ENCODE assay signal across 8 cellular contexts in the genomic region with DNA sequence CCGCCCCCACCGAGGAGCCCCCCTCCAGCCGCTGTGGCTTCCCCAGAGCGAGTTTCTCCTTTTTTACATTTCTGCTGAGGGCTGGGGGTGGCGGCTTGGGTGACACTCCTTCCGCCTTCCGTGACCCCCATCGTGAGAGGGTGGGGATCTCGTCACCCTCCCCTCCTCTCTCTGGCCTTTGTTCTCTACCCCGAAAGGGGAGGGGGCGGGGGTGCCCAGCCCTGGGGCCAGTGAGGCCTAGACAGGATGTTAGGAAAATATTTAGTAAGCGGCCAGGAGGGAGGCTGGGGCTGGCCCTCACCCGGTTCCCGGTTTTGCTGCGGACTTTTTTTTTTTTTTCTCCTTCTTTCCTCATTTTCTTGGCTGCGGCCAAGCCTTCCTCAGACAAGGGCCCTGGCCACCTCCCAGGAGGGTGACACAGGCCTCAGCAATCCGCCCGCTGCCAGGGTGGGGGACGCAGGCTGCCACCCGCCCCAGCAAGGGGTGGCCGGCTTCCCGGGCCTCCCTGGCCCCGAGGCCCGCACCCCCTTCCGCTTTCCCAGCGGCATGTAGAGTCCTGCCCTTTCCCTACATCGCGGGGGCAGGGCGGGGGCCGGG. TPM values are rescaled to one million over a fixed set of nuclear protein-coding genes. Genes with fewer than 3 reads are reported as not detected.
A peak's percentile ranks its signal among the peaks of the same experiment; 100 is the strongest.
DNase-seq lines count a peak whose midpoint lies in the region; FAIRE-seq and TF ChIP-seq lines count a peak whose summit lies in the region.

No MANE protein-coding gene starts in this region.

- in situ Hi-C loops in HAP-1 (cut with MboI; ENCODE audit: low sequenced_read_pairs): no loop called here

- peaks cover 12% of the 10 kb centered on the region for H4K20me1 ChIP-seq in keratinocyte (ENCODE audit: control insufficient read depth, extremely low read depth, insufficient read depth, low read length)

- FAIRE-seq in keratinocyte (lab: Jason Lieb, UNC): peak; percentile 48

- H3K4me3 ChIP-seq in HAP-1 (peak overlapping the region; percentile 83), cardiac fibroblast (replicated peaks in 1 of 2; ENCODE audit: low read depth in 2 of 2, low read length in 2 of 2) (peak overlapping the region; percentile 67 to 81), keratinocyte (ENCODE audit: control insufficient read depth in 2 of 3, extremely low read depth in 1 of 3, insufficient read depth in 2 of 3, low read depth in 1 of 3, low read length in 3 of 3) (peak overlapping the region; percentile 83 to 87 (median 85)), skeletal muscle tissue (ENCODE audit: low read length in 3 of 3) (peak overlapping the region in 2 of 3 donors; percentile 72 to 74)

- DNase-seq in HAP-1 (ENCODE audit: low spot score in 2 of 2) (no peak), cardiac fibroblast (ENCODE audit: low read depth in 2 of 2) (peak; percentile 98 to 99), keratinocyte (ENCODE audit: low read depth, low spot score) (no peak), NCI-H187 treated with DMSO at 0.1 percent for 48 hours (lab: John Stamatoyannopoulos, UW) (no peak), GM10248 (ENCODE audit: extremely low spot score) (no peak)

- no peak for TF ChIP-seq CTCF in 22Rv1 (IDR thresholded peaks at IDR 0.05)
- TF ChIP-seq CTCF in cardiac fibroblast (IDR thresholded peaks at IDR 0.05; ENCODE audit: low read depth, low read length): no peak
- no peak for TF ChIP-seq CTCF in keratinocyte (optimal IDR thresholded peaks at IDR 0.05 in 1 of 3, IDR thresholded peaks at IDR 0.05 in 1 of 3, conservative IDR thresholded peaks at IDR 0.05 in 1 of 3; ENCODE audit: extremely low read depth in 1 of 3, insufficient read depth in 2 of 3, low read length in 3 of 3)
- TF ChIP-seq CTCF in GM10248 (IDR thresholded peaks at IDR 0.05; ENCODE audit: control extremely low read depth, extremely low read depth, low read depth, missing control alignments): no peak

- no peak overlapping the region for H2AFZ ChIP-seq in keratinocyte (ENCODE audit: control insufficient read depth, low read length)

- 0 out of 2 replicates have a peak, but pooled peaks cover 4% of the 10 kb centered on the region for H3K4me1 ChIP-seq in HAP-1
- peaks cover 11% of the 10 kb centered on the region for H3K4me1 ChIP-seq in keratinocyte (ENCODE audit: control insufficient read depth, extremely low read depth, insufficient read depth, low read length)
- peaks cover 38 to 59% (median 54%) of the 10 kb centered on the region in 3 donors for H3K4me1 ChIP-seq in skeletal muscle tissue (ENCODE audit: control insufficient read depth in 3 of 3, insufficient read depth in 3 of 3, low read length in 3 of 3)

- H3K27ac Mint-ChIP-seq in T-helper 1 cell treated with Interleukin-12 subunit alpha and Interleukin-12 subunit beta and Interleukin-4 antibody, amounts not matched to agents 30 μg/mL and 1 μg/mL, for 36 hours: peak overlapping the region; percentile 79

- H3K36me3 Mint-ChIP-seq in T-helper 1 cell treated with Interleukin-12 subunit alpha and Interleukin-12 subunit beta and Interleukin-4 antibody, amounts not matched to agents 30 μg/mL and 1 μg/mL, for 36 hours (ENCODE audit: low read depth): peaks cover 26% of the 10 kb centered on the region

- H3K9me3 Mint-ChIP-seq in T-helper 1 cell treated with Interleukin-12 subunit alpha and Interleukin-12 subunit beta and Interleukin-4 antibody, amounts not matched to agents 30 μg/mL and 1 μg/mL, for 36 hours: no peaks in the 10 kb centered on the region

- H3K27me3 ChIP-seq in HAP-1 (ENCODE audit: low read depth): no peaks in the 10 kb centered on the region
- no peaks in the 10 kb centered on the region for H3K27me3 ChIP-seq in keratinocyte (ENCODE audit: control insufficient read depth, extremely low read depth, insufficient read depth, low read length)
- H3K27me3 ChIP-seq in skeletal muscle tissue (ENCODE audit: control insufficient read depth in 3 of 3, insufficient read depth in 3 of 3, low read length in 3 of 3): no peaks in the 10 kb centered on the region

- POLR2A ChIA-PET in GM10248 (lab: Yijun Ruan, JAX): interaction anchor here (0.7 to 2.7 kb wide), 3 partner anchors 13 to 22 kb away, joined by 3 to 18 read pairs (median 4); a partner anchor contains a TSS

- H3K9me1 ChIP-seq in keratinocyte (ENCODE audit: control insufficient read depth, extremely low read depth, insufficient read depth, low read length): no peaks in the 10 kb centered on the region

- H3K27ac ChIP-seq in 22Rv1: peak overlapping the region; percentile 99
- H3K27ac ChIP-seq in keratinocyte (ENCODE audit: control insufficient read depth, insufficient read depth, low read length): peak overlapping the region; percentile 69
- H3K27ac ChIP-seq in skeletal muscle tissue (ENCODE audit: low read depth, low read length): peak overlapping the region; percentile 100

- peak overlapping the region; percentile 97 for H3K4me3 Mint-ChIP-seq in T-helper 1 cell treated with Interleukin-12 subunit alpha and Interleukin-12 subunit beta and Interleukin-4 antibody, amounts not matched to agents 30 μg/mL and 1 μg/mL, for 36 hours

- peaks cover 12% of the 10 kb centered on the region for H3K4me1 Mint-ChIP-seq in T-helper 1 cell treated with Interleukin-12 subunit alpha and Interleukin-12 subunit beta and Interleukin-4 antibody, amounts not matched to agents 30 μg/mL and 1 μg/mL, for 36 hours (ENCODE audit: low read depth)

- H3K79me2 ChIP-seq in keratinocyte (ENCODE audit: control insufficient read depth, insufficient read depth, low read length): peaks cover 55% of the 10 kb centered on the region

- dilution Hi-C loops in keratinocyte (cut with MboI; ENCODE audit: extremely low pct_ligation_motif_present, low sequenced_read_pairs): no loop called here

- H3K36me3 ChIP-seq in HAP-1 (replicated peaks) (peaks cover 51% of the 10 kb centered on the region), keratinocyte (ENCODE audit: control insufficient read depth in 2 of 2, extremely low read depth in 1 of 2, insufficient read depth in 2 of 2, low read length in 2 of 2) (peaks cover 23 to 37% of the 10 kb centered on the region in 2 experiments), skeletal muscle tissue (ENCODE audit: control insufficient read depth in 3 of 3, insufficient read depth in 3 of 3, low read length in 3 of 3) (peaks cover 27 to 39% (median 32%) of the 10 kb centered on the region in 3 donors)

- H3K9me3 ChIP-seq in HAP-1: no peaks in the 10 kb centered on the region
- H3K9me3 ChIP-seq in keratinocyte (ENCODE audit: control insufficient read depth, low read depth, low read length): no peaks in the 10 kb centered on the region
- H3K9me3 ChIP-seq in skeletal muscle tissue (ENCODE audit: control insufficient read depth in 3 of 3, low read length in 3 of 3): no peaks in the 10 kb centered on the region

- no peaks in the 10 kb centered on the region for H3K27me3 Mint-ChIP-seq in T-helper 1 cell treated with Interleukin-12 subunit alpha and Interleukin-12 subunit beta and Interleukin-4 antibody, amounts not matched to agents 30 μg/mL and 1 μg/mL, for 36 hours (ENCODE audit: low read depth)

- H3K4me2 ChIP-seq in keratinocyte (ENCODE audit: control insufficient read depth, extremely low read depth, insufficient read depth, low read depth, low read length): peak overlapping the region; percentile 81

- CTCF ChIA-PET in GM10248 (lab: Yijun Ruan, JAX): interaction anchor here (1.0 to 18.0 kb wide), 4 partner anchors 10 to 17 kb away, joined by 3 to 491 read pairs (median 18); a partner anchor contains a TSS

- H3K9ac ChIP-seq in keratinocyte (ENCODE audit: control insufficient read depth, extremely low read depth, insufficient read depth, low read length): peak overlapping the region; percentile 83
- H3K9ac ChIP-seq in skeletal muscle tissue (ENCODE audit: low read depth in 1 of 3, low read length in 3 of 3): peak overlapping the region in 2 of 3 donors; percentile 69 to 71

RNA-seq across cellular contexts. Expression of a gene that starts 3.9 kb away (rescaled TPM):
- polyA plus RNA-seq in keratinocyte: 4.7 to 14.1 TPM (median 6.8 TPM) in 3 replicates
- 9.3 TPM for polyA plus RNA-seq in keratinocyte (2011; ENCODE audit: low read depth)
- 3.8 and 6.9 TPM in 2 replicates for polyA plus RNA-seq in keratinocyte (2011; cell fraction: cytosol; rRNA removed)
- 23.5 and 31.4 TPM in 2 replicates for polyA plus RNA-seq in keratinocyte (2011; cell fraction: nucleus; rRNA removed)
- 23.0 and 30.3 TPM in 2 replicates for polyA plus RNA-seq in keratinocyte (2012; ENCODE audit: low replicate concordance)
- 5.9 to 26.1 TPM (median 6.6 TPM) in 3 replicates for polyA minus RNA-seq in keratinocyte
- polyA minus RNA-seq in keratinocyte (2011; cell fraction: cytosol; rRNA and poly(A)+ RNA removed): 44.9 TPM
- 31.4 and 35.8 TPM in 2 replicates for polyA minus RNA-seq in keratinocyte (2011; cell fraction: nucleus; rRNA and poly(A)+ RNA removed)
- total RNA-seq in skeletal muscle tissue: 5.2 TPM

RNA-seq across cellular contexts. Expression of a gene that starts 10.8 kb away (rescaled TPM):
- polyA plus RNA-seq in keratinocyte: 51.3 to 95.4 TPM (median 80.0 TPM) in 3 replicates
- polyA plus RNA-seq in keratinocyte (2011; ENCODE audit: low read depth): 74.6 TPM
- polyA plus RNA-seq in keratinocyte (2011; cell fraction: cytosol; rRNA removed): 33.2 and 137 TPM in 2 replicates
- polyA plus RNA-seq in keratinocyte (2011; cell fraction: nucleus; rRNA removed): 27.1 and 36.2 TPM in 2 replicates
- 91.2 and 205 TPM in 2 replicates for polyA plus RNA-seq in keratinocyte (2012; ENCODE audit: low replicate concordance)
- polyA minus RNA-seq in keratinocyte: 23.4 to 39.5 TPM (median 25.4 TPM) in 3 replicates
- 297 TPM for polyA minus RNA-seq in keratinocyte (2011; cell fraction: cytosol; rRNA and poly(A)+ RNA removed)
- polyA minus RNA-seq in keratinocyte (2011; cell fraction: nucleus; rRNA and poly(A)+ RNA removed): 29.9 and 36.3 TPM in 2 replicates
- 24.5 TPM for total RNA-seq in skeletal muscle tissue

RNA-seq across cellular contexts. Expression of a gene that starts 14.5 kb away (rescaled TPM):
- 0.93 to 2.8 TPM (median 1.2 TPM) in 3 replicates for polyA plus RNA-seq in keratinocyte
- polyA plus RNA-seq in keratinocyte (2011; ENCODE audit: low read depth): 0.51 TPM
- polyA plus RNA-seq in keratinocyte (2011; cell fraction: cytosol; rRNA removed): 0.55 and 1.9 TPM in 2 replicates
- polyA plus RNA-seq in keratinocyte (2011; cell fraction: nucleus; rRNA removed): 3.6 and 6.2 TPM in 2 replicates
- polyA plus RNA-seq in keratinocyte (2012; ENCODE audit: low replicate concordance): 3.5 and 3.6 TPM in 2 replicates
- polyA minus RNA-seq in keratinocyte: 0.30 to 1.2 TPM (median 1.2 TPM) in 3 replicates
- 11.5 TPM for polyA minus RNA-seq in keratinocyte (2011; cell fraction: cytosol; rRNA and poly(A)+ RNA removed)
- polyA minus RNA-seq in keratinocyte (2011; cell fraction: nucleus; rRNA and poly(A)+ RNA removed): 3.4 and 7.1 TPM in 2 replicates
- total RNA-seq in skeletal muscle tissue: not detected

RNA-seq across cellular contexts. Expression of a gene that starts 16.8 kb away (rescaled TPM):
- 97.5 to 164 TPM (median 113 TPM) in 3 replicates for polyA plus RNA-seq in keratinocyte
- 140 TPM for polyA plus RNA-seq in keratinocyte (2011; ENCODE audit: low read depth)
- 57.4 and 107 TPM in 2 replicates for polyA plus RNA-seq in keratinocyte (2011; cell fraction: cytosol; rRNA removed)
- 226 and 247 TPM in 2 replicates for polyA plus RNA-seq in keratinocyte (2011; cell fraction: nucleus; rRNA removed)
- 130 and 149 TPM in 2 replicates for polyA plus RNA-seq in keratinocyte (2012; ENCODE audit: low replicate concordance)
- 15.5 to 48.4 TPM (median 20.1 TPM) in 3 replicates for polyA minus RNA-seq in keratinocyte
- 122 TPM for polyA minus RNA-seq in keratinocyte (2011; cell fraction: cytosol; rRNA and poly(A)+ RNA removed)
- 28.2 and 42.2 TPM in 2 replicates for polyA minus RNA-seq in keratinocyte (2011; cell fraction: nucleus; rRNA and poly(A)+ RNA removed)
- total RNA-seq in skeletal muscle tissue: 413 TPM

RNA-seq across cellular contexts. Expression of a gene that starts 23.0 kb away (rescaled TPM):
- polyA plus RNA-seq in keratinocyte: 18.5 to 30.1 TPM (median 27.6 TPM) in 3 replicates
- polyA plus RNA-seq in keratinocyte (2011; ENCODE audit: low read depth): 16.5 TPM
- polyA plus RNA-seq in keratinocyte (2011; cell fraction: cytosol; rRNA removed): 23.5 and 65.8 TPM in 2 replicates
- 16.3 and 21.3 TPM in 2 replicates for polyA plus RNA-seq in keratinocyte (2011; cell fraction: nucleus; rRNA removed)
- polyA plus RNA-seq in keratinocyte (2012; ENCODE audit: low replicate concordance): 45.3 and 60.9 TPM in 2 replicates
- 7.1 to 15.1 TPM (median 8.0 TPM) in 3 replicates for polyA minus RNA-seq in keratinocyte
- polyA minus RNA-seq in keratinocyte (2011; cell fraction: cytosol; rRNA and poly(A)+ RNA removed): 49.3 TPM
- 3.1 and 5.0 TPM in 2 replicates for polyA minus RNA-seq in keratinocyte (2011; cell fraction: nucleus; rRNA and poly(A)+ RNA removed)
- 9.4 TPM for total RNA-seq in skeletal muscle tissue

Comparison
In these comparisons a context has a peak if more than half of its experiments do, and no peak if none do; other contexts are left out.
1. DNase-seq: peak in cardiac fibroblast (2 of 2); none in HAP-1 (0 of 2), keratinocyte (single experiment), NCI-H187 treated with DMSO at 0.1 percent for 48 hours (single experiment) and GM10248 (single experiment).
2. Peak in every context shown above with its lines, with median percentiles within 50 percentile points of each other: H3K27ac ChIP-seq and H3K4me3 ChIP-seq.